ENCODE assay signal across 8 cellular contexts in genomic region chr1:164673584-164674214, GRCh38.
A peak's percentile ranks its signal among the peaks of the same experiment; 100 is the strongest.
DNase-seq lines count a peak whose midpoint lies in the region; ATAC-seq, FAIRE-seq and TF ChIP-seq lines count a peak whose summit lies in the region.

No MANE protein-coding gene starts in this region.

- H3K4me3 ChIP-seq in SU-DHL-6 (ENCODE audit: insufficient read depth, low read length, poor library complexity, severe bottlenecking): no peak overlapping the region

- no peaks in the 10 kb centered on the region for H4K20me1 ChIP-seq in SU-DHL-6 (ENCODE audit: low read depth, low read length)

- H2AFZ ChIP-seq in SU-DHL-6 (ENCODE audit: low read depth, low read length, severe bottlenecking): no peak overlapping the region

- no peak overlapping the region for H3K4me2 ChIP-seq in SU-DHL-6 (ENCODE audit: low read depth, low read length, poor library complexity, severe bottlenecking)

- H3K27me3 ChIP-seq in SU-DHL-6 (ENCODE audit: low read length): no peaks in the 10 kb centered on the region

- H3K9me2 ChIP-seq in SU-DHL-6 (replicated peaks; ENCODE audit: insufficient read depth, low read length): no peaks in the 10 kb centered on the region

- no peak for TF ChIP-seq POLR2A in H54 (IDR thresholded peaks at IDR 0.05; ENCODE audit: low read depth, low read length)

- no peaks in the 10 kb centered on the region for H3K79me2 ChIP-seq in SU-DHL-6 (ENCODE audit: insufficient read depth, low read length)

- DNase-seq in AG09319 (ENCODE audit: extremely low read depth, low read depth) (no peak), H54 (ENCODE audit: insufficient read length, low spot score) (peak; percentile 35), iPS DF 19.7 (ENCODE audit: low read depth, low spot score) (peak; percentile 12), inferior parietal cortex (ENCODE audit: extremely low spot score) (no peak), ureter (ENCODE audit: low spot score) (no peak), NCI-H2029 treated with DMSO at 0.1 percent for 48 hours (lab: John Stamatoyannopoulos, UW) (no peak)

- TF ChIP-seq CTCF in AG09319 (IDR thresholded peaks at IDR 0.05; ENCODE audit: low read depth, low read length): peak; percentile 40
- TF ChIP-seq CTCF in SU-DHL-6 (IDR thresholded peaks at IDR 0.05; ENCODE audit: insufficient read depth, low read length, poor library complexity, severe bottlenecking): peak; percentile 24

- H3K9me3 ChIP-seq in SU-DHL-6 (ENCODE audit: insufficient read depth, low read length): no peaks in the 10 kb centered on the region

- no peak overlapping the region for H3K27ac ChIP-seq in SU-DHL-6 (ENCODE audit: low read depth, low read length)

- H3K36me3 ChIP-seq in SU-DHL-6 (ENCODE audit: low read length): no peaks in the 10 kb centered on the region

- H3F3A ChIP-seq in SU-DHL-6 (ENCODE audit: insufficient read depth): no peaks in the 10 kb centered on the region

- H3K9ac ChIP-seq in SU-DHL-6 (ENCODE audit: low read length): no peak overlapping the region

- no peak for FAIRE-seq in H54 (lab: Jason Lieb, UNC)

- ATAC-seq in GM21515 (IDR thresholded peaks at IDR 0.05; ENCODE audit: unreplicated experiment): no peak

Comparison
In these comparisons a context has a peak if more than half of its experiments do, and no peak if none do; other contexts are left out.
1. DNase-seq: peak in H54 (single experiment) and iPS DF 19.7 (single experiment); none in AG09319 (single experiment), inferior parietal cortex (single experiment), ureter (single experiment) and NCI-H2029 treated with DMSO at 0.1 percent for 48 hours (single experiment).